ENCODE assay signal across 12 cellular contexts in genomic region chr1:43776043-43776761, GRCh38.
A peak's percentile ranks its signal among the peaks of the same experiment; 100 is the strongest.
DNase-seq lines count a peak whose midpoint lies in the region; FAIRE-seq and TF ChIP-seq lines count a peak whose summit lies in the region.
"Had no signal": no experiment of that assay in that cellular context is flagged by ENCODE, and none has a peak within 500 bp of the region (broad histone marks: within the 10 kb centered on the region; RNA-seq: fewer than 3 reads in every experiment).

No MANE protein-coding gene starts in this region.

- H3K4me3 Mint-ChIP-seq in osteocyte (ENCODE audit: unreplicated experiment) (no peak overlapping the region), type B pancreatic cell (no peak overlapping the region)

- peak overlapping the region; percentile 79 for H3K27ac Mint-ChIP-seq in osteocyte (ENCODE audit: unreplicated experiment)
- no peak overlapping the region for H3K27ac Mint-ChIP-seq in type B pancreatic cell

- DNase-seq in DMS 273 (lab: John Stamatoyannopoulos, UW; ENCODE audit: unreplicated experiment), result peak; percentile 39
- DNase-seq in DMS 273 treated with DMSO at 0.1 percent for 48 hours (lab: John Stamatoyannopoulos, UW), result no peak
- peak; percentile 72 for DNase-seq in NB4 (ENCODE audit: low read depth)
- peak; percentile 59 for DNase-seq in bronchial epithelial cell (ENCODE audit: low read depth)
- no peak for DNase-seq in osteocyte (ENCODE audit: extremely low spot score, unreplicated experiment)
- no peak for DNase-seq in GM10266 (ENCODE audit: extremely low spot score)
- DNase-seq in NCI-H524 (lab: John Stamatoyannopoulos, UW), result no peak
- no peak for DNase-seq in type B pancreatic cell (ENCODE audit: extremely low spot score, unreplicated experiment)
- DNase-seq: anterior cingulate cortex; kidney; NCI-H2081; stimulated activated CD4-positive, alpha-beta T cell treated with anti-CD3 and anti-CD28 coated beads, Interleukin-2, amount 100 ng/mL, for 48 hours had no signal

- no peak for FAIRE-seq in bronchial epithelial cell (lab: Jason Lieb, UNC)
- FAIRE-seq: kidney had no signal

- H3K4me1 Mint-ChIP-seq in osteocyte (ENCODE audit: unreplicated experiment) (peaks cover 29% of the 10 kb centered on the region), type B pancreatic cell (ENCODE audit: unreplicated experiment) (no peaks in the 10 kb centered on the region)

- TF ChIP-seq CTCF in NB4 (IDR thresholded peaks at IDR 0.05; ENCODE audit: low read depth, low read length) (no peak), bronchial epithelial cell (IDR thresholded peaks at IDR 0.05; ENCODE audit: insufficient read depth, low read length, severe bottlenecking) (no peak), osteocyte (IDR thresholded peaks at IDR 0.05) (no peak), GM10266 (IDR thresholded peaks at IDR 0.05; ENCODE audit: control insufficient read depth, insufficient read depth, low read depth, missing control alignments) (no peak), type B pancreatic cell (conservative IDR thresholded peaks at IDR 0.05) (no peak)

- H3K4me3 ChIP-seq in NB4 (ENCODE audit: low read depth, low read length) (no peak overlapping the region), bronchial epithelial cell (ENCODE audit: low read depth, low read length) (no peak overlapping the region)

- H3K36me3 Mint-ChIP-seq in osteocyte (ENCODE audit: unreplicated experiment), result peaks cover 32% of the 10 kb centered on the region
- H3K36me3 Mint-ChIP-seq in type B pancreatic cell, result peaks cover 22% of the 10 kb centered on the region

- no peaks in the 10 kb centered on the region for H3K36me3 ChIP-seq in bronchial epithelial cell (ENCODE audit: control insufficient read depth, insufficient read depth, low read length)

- H3K9me3 Mint-ChIP-seq in osteocyte (ENCODE audit: unreplicated experiment) (peaks cover 17% of the 10 kb centered on the region), type B pancreatic cell (peaks cover 9% of the 10 kb centered on the region)

- H3K27me3 ChIP-seq in bronchial epithelial cell (ENCODE audit: control insufficient read depth, insufficient read depth, low read length), result no peaks in the 10 kb centered on the region

- TF ChIP-seq POLR2A in NB4 (IDR thresholded peaks at IDR 0.05; ENCODE audit: extremely low read depth, insufficient read length), result no peak

- no peaks in the 10 kb centered on the region for H3K27me3 Mint-ChIP-seq in osteocyte (ENCODE audit: unreplicated experiment)
- H3K27me3 Mint-ChIP-seq in type B pancreatic cell, result no peaks in the 10 kb centered on the region

Comparison
In these comparisons a context has a peak if more than half of its experiments do, and no peak if none do; other contexts are left out.
1. DNase-seq: peak in DMS 273 (single experiment), NB4 (single experiment) and bronchial epithelial cell (single experiment); none in DMS 273 treated with DMSO at 0.1 percent for 48 hours (single experiment), osteocyte (single experiment), GM10266 (single experiment), NCI-H524 (0 of 2) and type B pancreatic cell (single experiment).